In genomic region chr22:40401532-40401931, GRCh38 we compare ENCODE assay signal across 11 cellular contexts. TPM values are rescaled to one million over a fixed set of nuclear protein-coding genes. Genes with fewer than 3 reads are reported as not detected.
DNase-seq lines count a peak whose midpoint lies in the region; ATAC-seq, FAIRE-seq and TF ChIP-seq lines count a peak whose summit lies in the region.
"Had no signal": no experiment of that assay in that cellular context is flagged by ENCODE, and none has a peak within 500 bp of the region (broad histone marks: within the 10 kb centered on the region; RNA-seq: fewer than 3 reads in every experiment).

No MANE protein-coding gene starts in this region.

- H3K4me3 Mint-ChIP-seq in activated T-helper 17 cell treated with anti-CD3 and anti-CD28 coated beads, Interleukin-2, amount 50 U/mL, for 72 hours: peak overlapping the region; percentile 70

- POLR2A ChIA-PET in A549 (lab: Yijun Ruan, JAX): no interaction called here

- 92% methylated on average over 4 of the region's 4 CpGs for WGBS in A549 (ENCODE audit: missing lambda C conversion rate)

- no peaks in the 10 kb centered on the region for H3K9me3 Mint-ChIP-seq in activated T-helper 17 cell treated with anti-CD3 and anti-CD28 coated beads, Interleukin-2, amount 50 U/mL, for 72 hours

- ATAC-seq in A549 (no peak), GM21529 (IDR thresholded peaks at IDR 0.05; ENCODE audit: unreplicated experiment) (no peak), HG02973 (IDR thresholded peaks at IDR 0.05; ENCODE audit: unreplicated experiment) (no peak)
- ATAC-seq in activated T-helper 17 cell treated with anti-CD3 and anti-CD28 coated beads, Interleukin-2, amount 50 U/mL, for 72 hours (replicated peaks): peak; percentile 92

- no peak overlapping the region for H3K4me2 ChIP-seq in A549

- H3K27ac Mint-ChIP-seq in activated T-helper 17 cell treated with anti-CD3 and anti-CD28 coated beads, Interleukin-2, amount 50 U/mL, for 72 hours: peak overlapping the region; percentile 81

- H3K27me3 ChIP-seq in MG63: no peaks in the 10 kb centered on the region

- H3K4me3 ChIP-seq in A549 (no peak overlapping the region), MG63 (no peak overlapping the region)
- H3K4me3 ChIP-seq: GM23248 had no signal

- H3K9me3 ChIP-seq in A549: no peaks in the 10 kb centered on the region
- no peaks in the 10 kb centered on the region for H3K9me3 ChIP-seq in MG63

- H3K36me3 ChIP-seq in MG63: peaks cover 36% of the 10 kb centered on the region

- no peaks in the 10 kb centered on the region for H3K27me3 Mint-ChIP-seq in activated T-helper 17 cell treated with anti-CD3 and anti-CD28 coated beads, Interleukin-2, amount 50 U/mL, for 72 hours

- TF ChIP-seq POLR2A in A549 (IDR thresholded peaks at IDR 0.05; ENCODE audit: low read length): no peak

- no peak overlapping the region for H3K27ac ChIP-seq in A549
- H3K27ac ChIP-seq: GM23248 had no signal

- no peak for TF ChIP-seq CTCF in A549 (IDR thresholded peaks at IDR 0.05)

- H3K4me1 Mint-ChIP-seq in activated T-helper 17 cell treated with anti-CD3 and anti-CD28 coated beads, Interleukin-2, amount 50 U/mL, for 72 hours: peaks cover 31% of the 10 kb centered on the region

- no peak for TF ChIP-seq RAD21 in A549 (conservative IDR thresholded peaks at IDR 0.05 in 1 of 2, IDR thresholded peaks at IDR 0.05 in 1 of 2)

- CTCF ChIA-PET in A549 (lab: Yijun Ruan, JAX): no interaction called here

- no peak for DNase-seq in A549 (ENCODE audit: low read depth in 1 of 2, low spot score in 1 of 2)
- peak in 4 of 5 donors; percentile 32 to 80 (median 48) for DNase-seq in T-helper 1 cell
- peak; percentile 10 to 11 for DNase-seq in stimulated activated CD4-positive, alpha-beta T cell treated with anti-CD3 and anti-CD28 coated beads, Interleukin-12 subunit alpha, Interleukin-12 subunit beta, amount 100 ng/mL, for 24 hours (ENCODE audit: low read depth in 2 of 2)
- DNase-seq in HuH-7.5 (ENCODE audit: low spot score): no peak
- no peak for DNase-seq in MG63
- DNase-seq: cortex of kidney, GM23248 had no signal

- no peak for TF ChIP-seq EP300 in A549 (IDR thresholded peaks at IDR 0.05)

- no peaks in the 10 kb centered on the region for H3K4me1 ChIP-seq in A549

- FAIRE-seq in A549 (lab: Jason Lieb, UNC): no peak
- FAIRE-seq: TTC549 had no signal

- H3K36me3 Mint-ChIP-seq in activated T-helper 17 cell treated with anti-CD3 and anti-CD28 coated beads, Interleukin-2, amount 50 U/mL, for 72 hours (ENCODE audit: low read depth): peaks cover 41% of the 10 kb centered on the region

TF ChIP-seq in A549, 52 proteins besides CTCF, POLR2A, EP300 and RAD21:
- TF ChIP-seq SREBF2 (IDR thresholded peaks at IDR 0.05) (no peak), POLR2AphosphoS2 (conservative IDR thresholded peaks at IDR 0.05; ENCODE audit: low read length) (peak; percentile 66; the same call in 1 of the 2 replicates)
TF ChIP-seq in A549: peak in this region for 1.

RNA-seq across cellular contexts. Expression of gene SGSM3, which starts 31.1 kb away (rescaled TPM):
- 18.6 and 20.4 TPM in 2 replicates for polyA plus RNA-seq in A549 (2011; rRNA removed)
- polyA plus RNA-seq in A549 (2012; cell fraction: cytosol; rRNA removed): 23.1 and 27.4 TPM in 2 replicates
- 185 and 253 TPM in 2 replicates for polyA plus RNA-seq in A549 (2012; cell fraction: nucleus; rRNA removed)
- polyA plus RNA-seq in A549 (2017; fragmentation: RNase III; extraction: RNeasy Plus Mini Kit Qiagen cat#74134 plus additional on column Dnase treatment): 22.0 to 24.8 TPM (median 24.7 TPM) in 3 replicates
- polyA minus RNA-seq in A549 (2011; rRNA and poly(A)+ RNA removed): 15.0 and 19.7 TPM in 2 replicates
- total RNA-seq in activated T-helper 17 cell treated with anti-CD3 and anti-CD28 coated beads, Interleukin-2, amount 50 U/mL, for 72 hours: 10 to 100 TPM; 39.7 to 41.8 TPM
- 34.6 and 47.6 TPM in 2 replicates for total RNA-seq in MG63 (2014; rRNA removed; shearing (Covaris generic); ENCODE audit: low replicate concordance)

RNA-seq across cellular contexts. Expression of gene ADSL, which starts 55.2 kb away (rescaled TPM):
- polyA plus RNA-seq in A549 (2011; rRNA removed) (126 TPM in 2 replicates), A549 (2017; fragmentation: RNase III; extraction: RNeasy Plus Mini Kit Qiagen cat#74134 plus additional on column Dnase treatment) (85.6 to 105 TPM (median 87.6 TPM) in 3 replicates)
- polyA plus RNA-seq in A549 (2012; cell fraction: cytosol; rRNA removed): 117 and 119 TPM in 2 replicates
- polyA plus RNA-seq in A549 (2012; cell fraction: nucleus; rRNA removed): 113 and 136 TPM in 2 replicates
- 113 and 114 TPM in 2 replicates for polyA minus RNA-seq in A549 (2011; rRNA and poly(A)+ RNA removed)
- 100 to 1,000 TPM in 1 of 2 donors, 10 to 100 TPM in 1; 94.6 to 157 TPM for total RNA-seq in activated T-helper 17 cell treated with anti-CD3 and anti-CD28 coated beads, Interleukin-2, amount 50 U/mL, for 72 hours
- total RNA-seq in MG63 (2014; rRNA removed; shearing (Covaris generic); ENCODE audit: low replicate concordance): 220 and 262 TPM in 2 replicates

Comparison
In these comparisons a context has a peak if more than half of its experiments do, and no peak if none do; other contexts are left out.
1. DNase-seq: peak in T-helper 1 cell (4 of 5) and stimulated activated CD4-positive, alpha-beta T cell treated with anti-CD3 and anti-CD28 coated beads, Interleukin-12 subunit alpha, Interleukin-12 subunit beta, amount 100 ng/mL, for 24 hours (2 of 2); none in A549 (0 of 2), HuH-7.5 (single experiment) and MG63 (single experiment).